Comparison of ENCODE assay signal across 8 cellular contexts in genomic region chr19:13262450-13262849, GRCh38.
DNase-seq lines count a peak whose midpoint lies in the region; ATAC-seq and TF ChIP-seq lines count a peak whose summit lies in the region.

No MANE protein-coding gene starts in this region.

- peaks cover under 1% of the 10 kb centered on the region for H3K27me3 Mint-ChIP-seq in activated B cell treated with CpG ODN at 0.5 μM for 24 hours
- peaks cover 9 to 17% of the 10 kb centered on the region in 2 donors for H3K27me3 Mint-ChIP-seq in stimulated activated naive B cell treated with anti-CD40 and anti-IgM and Interleukin-4, amounts not matched to agents 10 μg/mL and 1 μg/mL and 100 μg/mL, for 72 hours

- H3K9me2 ChIP-seq in Loucy (replicated peaks; ENCODE audit: low read depth, low read length) = no peaks in the 10 kb centered on the region

- no peaks in the 10 kb centered on the region for H3K9me3 ChIP-seq in Loucy (ENCODE audit: insufficient read depth, low read depth, low read length)

- no peaks in the 10 kb centered on the region for H3K27me3 ChIP-seq in Loucy (ENCODE audit: insufficient read depth, low read length, poor library complexity, severe bottlenecking)

- H4K20me1 ChIP-seq in Loucy (ENCODE audit: insufficient read depth, low read length, poor library complexity, severe bottlenecking) = no peaks in the 10 kb centered on the region

- intact Hi-C loops in activated B cell treated with CpG ODN at 0.5 μM for 24 hours (cut with micrococcal nuclease) = loop anchor here (1.0 kb wide), 5 partner anchors 49 to 285 kb away; partner anchors contain the start of genes IER2 and STX10
- intact Hi-C loops in left ventricle myocardium superior (cut with micrococcal nuclease) = loop anchor here (5.0 kb wide), 2 partner anchors 65 to 285 kb away; no protein-coding TSS in a partner anchor
- intact Hi-C loops in head of caudate nucleus (cut with DNase I) = loop anchor here (5.0 kb wide), 1 partner anchor 285 kb away; no protein-coding TSS in a partner anchor

- no peak overlapping the region for H3K4me3 Mint-ChIP-seq in activated B cell treated with CpG ODN at 0.5 μM for 24 hours
- H3K4me3 Mint-ChIP-seq in stimulated activated naive B cell treated with anti-CD40 and anti-IgM and Interleukin-4, amounts not matched to agents 10 μg/mL and 1 μg/mL and 100 μg/mL, for 72 hours = no peak overlapping the region

- no peak overlapping the region for H3K9ac ChIP-seq in Loucy (ENCODE audit: low read depth, low read length, poor library complexity, severe bottlenecking)

- H3K4me3 ChIP-seq in Loucy (ENCODE audit: low read length, poor library complexity, severe bottlenecking) = no peak overlapping the region

- H3K79me2 ChIP-seq in Loucy (ENCODE audit: insufficient read depth, low read length) = no peaks in the 10 kb centered on the region

- CTCF ChIA-PET in activated B cell treated with CpG ODN at 0.5 μM for 24 hours (lab: Charles Lee) = interaction anchor here (0.7 to 3.0 kb wide), 13 partner anchors 18 to 297 kb away, joined by 3 to 52 read pairs (median 7); partner anchors contain the start of genes IER2 and STX10

- H3K4me1 ChIP-seq in Loucy (ENCODE audit: insufficient read depth, low read length, poor library complexity, severe bottlenecking) = no peaks in the 10 kb centered on the region

- H3K27ac Mint-ChIP-seq in activated B cell treated with CpG ODN at 0.5 μM for 24 hours = peak overlapping the region; percentile 35
- H3K27ac Mint-ChIP-seq in stimulated activated naive B cell treated with anti-CD40 and anti-IgM and Interleukin-4, amounts not matched to agents 10 μg/mL and 1 μg/mL and 100 μg/mL, for 72 hours = peak overlapping the region; percentile 51

- peak; percentile 65 for TF ChIP-seq CTCF in Loucy (conservative IDR thresholded peaks at IDR 0.05; ENCODE audit: low read length)
- TF ChIP-seq CTCF in activated B cell treated with CpG ODN at 0.5 μM for 24 hours (IDR thresholded peaks at IDR 0.05) = no peak

- DNase-seq in NCI-H510A treated with DMSO at 0.1 percent for 48 hours (lab: John Stamatoyannopoulos, UW) = peak; percentile 10
- DNase-seq in NCI-H510A (lab: John Stamatoyannopoulos, UW) = no peak
- no peak for DNase-seq in activated B cell treated with CpG ODN at 0.5 μM for 24 hours
- no peak for DNase-seq in left ventricle myocardium superior
- no peak for DNase-seq in stimulated activated naive B cell treated with anti-CD40 and anti-IgM and Interleukin-4, amounts not matched to agents 10 μg/mL and 1 μg/mL and 100 μg/mL, for 72 hours
- no peak for DNase-seq in head of caudate nucleus

- POLR2A ChIA-PET in activated B cell treated with CpG ODN at 0.5 μM for 24 hours (lab: Charles Lee) = interaction anchor here (0.5 to 4.0 kb wide), 10 partner anchors 46 to 167 kb away, joined by 3 to 23 read pairs (median 4); partner anchors contain the start of genes IER2 and STX10

- H3K4me1 Mint-ChIP-seq in activated B cell treated with CpG ODN at 0.5 μM for 24 hours = peaks cover 28% of the 10 kb centered on the region
- peaks cover 14 to 21% of the 10 kb centered on the region in 2 donors for H3K4me1 Mint-ChIP-seq in stimulated activated naive B cell treated with anti-CD40 and anti-IgM and Interleukin-4, amounts not matched to agents 10 μg/mL and 1 μg/mL and 100 μg/mL, for 72 hours

- no peak overlapping the region for H3K4me2 ChIP-seq in Loucy (ENCODE audit: low read depth, low read length, poor library complexity, severe bottlenecking)

- no peaks in the 10 kb centered on the region for H3K36me3 Mint-ChIP-seq in activated B cell treated with CpG ODN at 0.5 μM for 24 hours (ENCODE audit: low read depth)
- peaks cover 0 to under 1% of the 10 kb centered on the region in 2 donors for H3K36me3 Mint-ChIP-seq in stimulated activated naive B cell treated with anti-CD40 and anti-IgM and Interleukin-4, amounts not matched to agents 10 μg/mL and 1 μg/mL and 100 μg/mL, for 72 hours

- H3F3A ChIP-seq in Loucy (ENCODE audit: low read depth) = no peaks in the 10 kb centered on the region

- ATAC-seq in activated B cell treated with CpG ODN at 0.5 μM for 24 hours (ENCODE audit: low read depth) = peak; percentile 36
- ATAC-seq in left ventricle myocardium superior = peak; percentile 63
- ATAC-seq in stimulated activated naive B cell treated with anti-CD40 and anti-IgM and Interleukin-4, amounts not matched to agents 10 μg/mL and 1 μg/mL and 100 μg/mL, for 72 hours (replicated peaks) = peak; percentile 33 to 49
- no peak for ATAC-seq in HG02678 (IDR thresholded peaks at IDR 0.05; ENCODE audit: unreplicated experiment)

- H3K36me3 ChIP-seq in Loucy (ENCODE audit: insufficient read depth, low read length) = no peaks in the 10 kb centered on the region

- no peaks in the 10 kb centered on the region for H3K9me3 Mint-ChIP-seq in activated B cell treated with CpG ODN at 0.5 μM for 24 hours
- H3K9me3 Mint-ChIP-seq in stimulated activated naive B cell treated with anti-CD40 and anti-IgM and Interleukin-4, amounts not matched to agents 10 μg/mL and 1 μg/mL and 100 μg/mL, for 72 hours = peaks cover under 1 to 2% of the 10 kb centered on the region in 2 donors

- H2AFZ ChIP-seq in Loucy (ENCODE audit: low read length) = no peak overlapping the region
